Comparison of ENCODE assay signal across 1 cellular context in the genomic region with DNA sequence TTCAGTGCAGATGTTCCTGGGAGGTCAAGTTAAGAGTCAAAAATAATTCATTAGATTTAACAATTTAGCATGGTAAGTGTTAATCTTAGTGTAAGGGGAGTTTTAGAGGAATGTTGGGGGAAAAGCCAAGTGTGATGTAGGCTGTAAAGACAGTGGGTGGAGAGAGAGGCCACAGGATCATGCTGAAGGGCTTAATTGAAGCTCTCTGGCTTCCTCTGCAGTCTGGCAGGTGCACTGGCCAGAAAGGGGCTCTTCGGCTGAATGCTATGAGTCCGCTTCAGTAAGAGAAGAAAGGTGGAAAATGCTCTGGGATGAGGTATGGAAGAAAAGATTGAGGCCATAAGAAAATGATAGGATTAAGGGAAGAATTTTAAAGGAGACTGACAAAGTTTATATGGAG.
TF ChIP-seq lines count a peak whose summit lies in the region.

No MANE protein-coding gene starts in this region.

TF ChIP-seq in K562, 482 proteins besides CTCF, POLR2A, EP300 and RAD21:
- TF ChIP-seq RBM14 (IDR thresholded peaks at IDR 0.05; ENCODE audit: borderline replicate concordance, insufficient read depth, low read depth, low read length) (no peak), ZNF551 (CRISPR knock-in tag; IDR thresholded peaks at IDR 0.05) (no peak), BHLHE40 (IDR thresholded peaks at IDR 0.05; ENCODE audit: low read length) (no peak), FOXA3 (CRISPR knock-in tag; conservative IDR thresholded peaks at IDR 0.05 in 1 of 2, IDR thresholded peaks at IDR 0.05 in 1 of 2) (no peak), POU5F1 (IDR thresholded peaks at IDR 0.05; ENCODE audit: borderline replicate concordance, low read depth, low read length, partially characterized antibody) (no peak), HNRNPL (IDR thresholded peaks at IDR 0.05; ENCODE audit: low read depth, low read length) (no peak), SAP30 (IDR thresholded peaks at IDR 0.05; ENCODE audit: borderline replicate concordance, insufficient read depth, low read depth, low read length, poor library complexity, severe bottlenecking) (no peak), HNRNPH1 (optimal IDR thresholded peaks at IDR 0.05; ENCODE audit: low read depth, low read length) (no peak), NFXL1 (CRISPR knock-in tag; IDR thresholded peaks at IDR 0.05) (no peak), E2F3 (CRISPR knock-in tag; IDR thresholded peaks at IDR 0.05) (no peak)
- TF ChIP-seq, protein P1, sequence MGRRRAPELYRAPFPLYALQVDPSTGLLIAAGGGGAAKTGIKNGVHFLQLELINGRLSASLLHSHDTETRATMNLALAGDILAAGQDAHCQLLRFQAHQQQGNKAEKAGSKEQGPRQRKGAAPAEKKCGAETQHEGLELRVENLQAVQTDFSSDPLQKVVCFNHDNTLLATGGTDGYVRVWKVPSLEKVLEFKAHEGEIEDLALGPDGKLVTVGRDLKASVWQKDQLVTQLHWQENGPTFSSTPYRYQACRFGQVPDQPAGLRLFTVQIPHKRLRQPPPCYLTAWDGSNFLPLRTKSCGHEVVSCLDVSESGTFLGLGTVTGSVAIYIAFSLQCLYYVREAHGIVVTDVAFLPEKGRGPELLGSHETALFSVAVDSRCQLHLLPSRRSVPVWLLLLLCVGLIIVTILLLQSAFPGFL (CRISPR knock-in tag; IDR thresholded peaks at IDR 0.05) = no peak
- TF ChIP-seq, protein P2, sequence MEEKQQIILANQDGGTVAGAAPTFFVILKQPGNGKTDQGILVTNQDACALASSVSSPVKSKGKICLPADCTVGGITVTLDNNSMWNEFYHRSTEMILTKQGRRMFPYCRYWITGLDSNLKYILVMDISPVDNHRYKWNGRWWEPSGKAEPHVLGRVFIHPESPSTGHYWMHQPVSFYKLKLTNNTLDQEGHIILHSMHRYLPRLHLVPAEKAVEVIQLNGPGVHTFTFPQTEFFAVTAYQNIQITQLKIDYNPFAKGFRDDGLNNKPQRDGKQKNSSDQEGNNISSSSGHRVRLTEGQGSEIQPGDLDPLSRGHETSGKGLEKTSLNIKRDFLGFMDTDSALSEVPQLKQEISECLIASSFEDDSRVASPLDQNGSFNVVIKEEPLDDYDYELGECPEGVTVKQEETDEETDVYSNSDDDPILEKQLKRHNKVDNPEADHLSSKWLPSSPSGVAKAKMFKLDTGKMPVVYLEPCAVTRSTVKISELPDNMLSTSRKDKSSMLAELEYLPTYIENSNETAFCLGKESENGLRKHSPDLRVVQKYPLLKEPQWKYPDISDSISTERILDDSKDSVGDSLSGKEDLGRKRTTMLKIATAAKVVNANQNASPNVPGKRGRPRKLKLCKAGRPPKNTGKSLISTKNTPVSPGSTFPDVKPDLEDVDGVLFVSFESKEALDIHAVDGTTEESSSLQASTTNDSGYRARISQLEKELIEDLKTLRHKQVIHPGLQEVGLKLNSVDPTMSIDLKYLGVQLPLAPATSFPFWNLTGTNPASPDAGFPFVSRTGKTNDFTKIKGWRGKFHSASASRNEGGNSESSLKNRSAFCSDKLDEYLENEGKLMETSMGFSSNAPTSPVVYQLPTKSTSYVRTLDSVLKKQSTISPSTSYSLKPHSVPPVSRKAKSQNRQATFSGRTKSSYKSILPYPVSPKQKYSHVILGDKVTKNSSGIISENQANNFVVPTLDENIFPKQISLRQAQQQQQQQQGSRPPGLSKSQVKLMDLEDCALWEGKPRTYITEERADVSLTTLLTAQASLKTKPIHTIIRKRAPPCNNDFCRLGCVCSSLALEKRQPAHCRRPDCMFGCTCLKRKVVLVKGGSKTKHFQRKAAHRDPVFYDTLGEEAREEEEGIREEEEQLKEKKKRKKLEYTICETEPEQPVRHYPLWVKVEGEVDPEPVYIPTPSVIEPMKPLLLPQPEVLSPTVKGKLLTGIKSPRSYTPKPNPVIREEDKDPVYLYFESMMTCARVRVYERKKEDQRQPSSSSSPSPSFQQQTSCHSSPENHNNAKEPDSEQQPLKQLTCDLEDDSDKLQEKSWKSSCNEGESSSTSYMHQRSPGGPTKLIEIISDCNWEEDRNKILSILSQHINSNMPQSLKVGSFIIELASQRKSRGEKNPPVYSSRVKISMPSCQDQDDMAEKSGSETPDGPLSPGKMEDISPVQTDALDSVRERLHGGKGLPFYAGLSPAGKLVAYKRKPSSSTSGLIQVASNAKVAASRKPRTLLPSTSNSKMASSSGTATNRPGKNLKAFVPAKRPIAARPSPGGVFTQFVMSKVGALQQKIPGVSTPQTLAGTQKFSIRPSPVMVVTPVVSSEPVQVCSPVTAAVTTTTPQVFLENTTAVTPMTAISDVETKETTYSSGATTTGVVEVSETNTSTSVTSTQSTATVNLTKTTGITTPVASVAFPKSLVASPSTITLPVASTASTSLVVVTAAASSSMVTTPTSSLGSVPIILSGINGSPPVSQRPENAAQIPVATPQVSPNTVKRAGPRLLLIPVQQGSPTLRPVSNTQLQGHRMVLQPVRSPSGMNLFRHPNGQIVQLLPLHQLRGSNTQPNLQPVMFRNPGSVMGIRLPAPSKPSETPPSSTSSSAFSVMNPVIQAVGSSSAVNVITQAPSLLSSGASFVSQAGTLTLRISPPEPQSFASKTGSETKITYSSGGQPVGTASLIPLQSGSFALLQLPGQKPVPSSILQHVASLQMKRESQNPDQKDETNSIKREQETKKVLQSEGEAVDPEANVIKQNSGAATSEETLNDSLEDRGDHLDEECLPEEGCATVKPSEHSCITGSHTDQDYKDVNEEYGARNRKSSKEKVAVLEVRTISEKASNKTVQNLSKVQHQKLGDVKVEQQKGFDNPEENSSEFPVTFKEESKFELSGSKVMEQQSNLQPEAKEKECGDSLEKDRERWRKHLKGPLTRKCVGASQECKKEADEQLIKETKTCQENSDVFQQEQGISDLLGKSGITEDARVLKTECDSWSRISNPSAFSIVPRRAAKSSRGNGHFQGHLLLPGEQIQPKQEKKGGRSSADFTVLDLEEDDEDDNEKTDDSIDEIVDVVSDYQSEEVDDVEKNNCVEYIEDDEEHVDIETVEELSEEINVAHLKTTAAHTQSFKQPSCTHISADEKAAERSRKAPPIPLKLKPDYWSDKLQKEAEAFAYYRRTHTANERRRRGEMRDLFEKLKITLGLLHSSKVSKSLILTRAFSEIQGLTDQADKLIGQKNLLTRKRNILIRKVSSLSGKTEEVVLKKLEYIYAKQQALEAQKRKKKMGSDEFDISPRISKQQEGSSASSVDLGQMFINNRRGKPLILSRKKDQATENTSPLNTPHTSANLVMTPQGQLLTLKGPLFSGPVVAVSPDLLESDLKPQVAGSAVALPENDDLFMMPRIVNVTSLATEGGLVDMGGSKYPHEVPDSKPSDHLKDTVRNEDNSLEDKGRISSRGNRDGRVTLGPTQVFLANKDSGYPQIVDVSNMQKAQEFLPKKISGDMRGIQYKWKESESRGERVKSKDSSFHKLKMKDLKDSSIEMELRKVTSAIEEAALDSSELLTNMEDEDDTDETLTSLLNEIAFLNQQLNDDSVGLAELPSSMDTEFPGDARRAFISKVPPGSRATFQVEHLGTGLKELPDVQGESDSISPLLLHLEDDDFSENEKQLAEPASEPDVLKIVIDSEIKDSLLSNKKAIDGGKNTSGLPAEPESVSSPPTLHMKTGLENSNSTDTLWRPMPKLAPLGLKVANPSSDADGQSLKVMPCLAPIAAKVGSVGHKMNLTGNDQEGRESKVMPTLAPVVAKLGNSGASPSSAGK (IDR thresholded peaks at IDR 0.05) = no peak
- TF ChIP-seq, protein P3, sequence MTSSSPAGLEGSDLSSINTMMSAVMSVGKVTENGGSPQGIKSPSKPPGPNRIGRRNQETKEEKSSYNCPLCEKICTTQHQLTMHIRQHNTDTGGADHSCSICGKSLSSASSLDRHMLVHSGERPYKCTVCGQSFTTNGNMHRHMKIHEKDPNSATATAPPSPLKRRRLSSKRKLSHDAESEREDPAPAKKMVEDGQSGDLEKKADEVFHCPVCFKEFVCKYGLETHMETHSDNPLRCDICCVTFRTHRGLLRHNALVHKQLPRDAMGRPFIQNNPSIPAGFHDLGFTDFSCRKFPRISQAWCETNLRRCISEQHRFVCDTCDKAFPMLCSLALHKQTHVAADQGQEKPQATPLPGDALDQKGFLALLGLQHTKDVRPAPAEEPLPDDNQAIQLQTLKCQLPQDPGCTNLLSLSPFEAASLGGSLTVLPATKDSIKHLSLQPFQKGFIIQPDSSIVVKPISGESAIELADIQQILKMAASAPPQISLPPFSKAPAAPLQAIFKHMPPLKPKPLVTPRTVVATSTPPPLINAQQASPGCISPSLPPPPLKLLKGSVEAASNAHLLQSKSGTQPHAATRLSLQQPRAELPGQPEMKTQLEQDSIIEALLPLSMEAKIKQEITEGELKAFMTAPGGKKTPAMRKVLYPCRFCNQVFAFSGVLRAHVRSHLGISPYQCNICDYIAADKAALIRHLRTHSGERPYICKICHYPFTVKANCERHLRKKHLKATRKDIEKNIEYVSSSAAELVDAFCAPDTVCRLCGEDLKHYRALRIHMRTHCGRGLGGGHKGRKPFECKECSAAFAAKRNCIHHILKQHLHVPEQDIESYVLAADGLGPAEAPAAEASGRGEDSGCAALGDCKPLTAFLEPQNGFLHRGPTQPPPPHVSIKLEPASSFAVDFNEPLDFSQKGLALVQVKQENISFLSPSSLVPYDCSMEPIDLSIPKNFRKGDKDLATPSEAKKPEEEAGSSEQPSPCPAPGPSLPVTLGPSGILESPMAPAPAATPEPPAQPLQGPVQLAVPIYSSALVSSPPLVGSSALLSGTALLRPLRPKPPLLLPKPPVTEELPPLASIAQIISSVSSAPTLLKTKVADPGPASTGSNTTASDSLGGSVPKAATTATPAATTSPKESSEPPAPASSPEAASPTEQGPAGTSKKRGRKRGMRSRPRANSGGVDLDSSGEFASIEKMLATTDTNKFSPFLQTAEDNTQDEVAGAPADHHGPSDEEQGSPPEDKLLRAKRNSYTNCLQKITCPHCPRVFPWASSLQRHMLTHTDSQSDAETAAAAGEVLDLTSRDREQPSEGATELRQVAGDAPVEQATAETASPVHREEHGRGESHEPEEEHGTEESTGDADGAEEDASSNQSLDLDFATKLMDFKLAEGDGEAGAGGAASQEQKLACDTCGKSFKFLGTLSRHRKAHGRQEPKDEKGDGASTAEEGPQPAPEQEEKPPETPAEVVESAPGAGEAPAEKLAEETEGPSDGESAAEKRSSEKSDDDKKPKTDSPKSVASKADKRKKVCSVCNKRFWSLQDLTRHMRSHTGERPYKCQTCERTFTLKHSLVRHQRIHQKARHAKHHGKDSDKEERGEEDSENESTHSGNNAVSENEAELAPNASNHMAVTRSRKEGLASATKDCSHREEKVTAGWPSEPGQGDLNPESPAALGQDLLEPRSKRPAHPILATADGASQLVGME (CRISPR knock-in tag; IDR thresholded peaks at IDR 0.05) = no peak
- TF ChIP-seq, protein P4, sequence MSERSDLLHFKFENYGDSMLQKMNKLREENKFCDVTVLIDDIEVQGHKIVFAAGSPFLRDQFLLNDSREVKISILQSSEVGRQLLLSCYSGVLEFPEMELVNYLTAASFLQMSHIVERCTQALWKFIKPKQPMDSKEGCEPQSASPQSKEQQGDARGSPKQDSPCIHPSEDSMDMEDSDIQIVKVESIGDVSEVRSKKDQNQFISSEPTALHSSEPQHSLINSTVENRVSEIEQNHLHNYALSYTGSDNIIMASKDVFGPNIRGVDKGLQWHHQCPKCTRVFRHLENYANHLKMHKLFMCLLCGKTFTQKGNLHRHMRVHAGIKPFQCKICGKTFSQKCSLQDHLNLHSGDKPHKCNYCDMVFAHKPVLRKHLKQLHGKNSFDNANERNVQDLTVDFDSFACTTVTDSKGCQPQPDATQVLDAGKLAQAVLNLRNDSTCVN (CRISPR knock-in tag; IDR thresholded peaks at IDR 0.05) = no peak
